In genomic region chr10:6202684-6203330, GRCh38 we compare ENCODE assay signal across 1 cellular context.
TF ChIP-seq lines count a peak whose summit lies in the region.

TSS of gene PFKFB3 (plus strand) at chr10:6202932. CDS start at chr10:6203261, 329 bp downstream.

TF ChIP-seq in HEK293, 187 proteins besides CTCF, POLR2A, EP300 and RAD21 (continued from another document and continues in another):
- TF ChIP-seq INSM2 (tag by site-specific recombination; IDR thresholded peaks at IDR 0.05): peak; percentile 85
- no peak for TF ChIP-seq ZNF114 (tag by site-specific recombination; IDR thresholded peaks at IDR 0.05)
- no peak for TF ChIP-seq ZNF555 (tag by site-specific recombination; conservative IDR thresholded peaks at IDR 0.05)
- TF ChIP-seq ZNF341 (tag by site-specific recombination; IDR thresholded peaks at IDR 0.05; ENCODE audit: low read depth): peak; percentile 58
- TF ChIP-seq ZIC2 (tag by site-specific recombination; IDR thresholded peaks at IDR 0.05): no peak
- TF ChIP-seq ZBTB26 (tag by site-specific recombination; optimal IDR thresholded peaks at IDR 0.05): peak; percentile 97
- TF ChIP-seq ZNF843 (tag by site-specific recombination; IDR thresholded peaks at IDR 0.05): no peak; the same call in 1 of the 2 replicates
- no peak for TF ChIP-seq HOXA7 (CRISPR knock-in tag; IDR thresholded peaks at IDR 0.05; ENCODE audit: borderline replicate concordance)
- TF ChIP-seq KLF8 (tag by site-specific recombination; IDR thresholded peaks at IDR 0.05): peak; percentile 95
- TF ChIP-seq ZNF558 (tag by site-specific recombination; IDR thresholded peaks at IDR 0.05): no peak
- no peak for TF ChIP-seq ZNF280D (tag by site-specific recombination; IDR thresholded peaks at IDR 0.05)
- TF ChIP-seq SCRT1 (tag by site-specific recombination; IDR thresholded peaks at IDR 0.05; ENCODE audit: borderline replicate concordance): no peak
- TF ChIP-seq ZSCAN5A (tag by site-specific recombination; IDR thresholded peaks at IDR 0.05): no peak; the same call in 1 of the 2 replicates
- TF ChIP-seq ZNF549 (tag by site-specific recombination; IDR thresholded peaks at IDR 0.05): peak; percentile 63
- no peak; the same call in 1 of the 2 replicates for TF ChIP-seq ZNF596 (tag by site-specific recombination; IDR thresholded peaks at IDR 0.05)
- TF ChIP-seq ZFP3 (tag by site-specific recombination; IDR thresholded peaks at IDR 0.05; ENCODE audit: low read depth): no peak
- TF ChIP-seq ZNF146 (tag by site-specific recombination; IDR thresholded peaks at IDR 0.05): peak; percentile 3; the same call in 1 of the 2 replicates
- TF ChIP-seq ZNF132 (tag by site-specific recombination; IDR thresholded peaks at IDR 0.05; ENCODE audit: borderline replicate concordance): no peak
- no peak for TF ChIP-seq ZSCAN18 (tag by site-specific recombination; IDR thresholded peaks at IDR 0.05)
- no peak for TF ChIP-seq ZNF791 (tag by site-specific recombination; IDR thresholded peaks at IDR 0.05)
- no peak for TF ChIP-seq ZNF529 (tag by site-specific recombination; IDR thresholded peaks at IDR 0.05; ENCODE audit: insufficient replicate concordance)
- no peak for TF ChIP-seq ZNF18 (tag by site-specific recombination; IDR thresholded peaks at IDR 0.05)
- TF ChIP-seq ATF2 (tag by site-specific recombination; IDR thresholded peaks at IDR 0.05; ENCODE audit: low read depth): no peak
- no peak for TF ChIP-seq TSHZ1 (tag by site-specific recombination; IDR thresholded peaks at IDR 0.05; ENCODE audit: borderline replicate concordance)
- no peak for TF ChIP-seq ZNF362 (tag by site-specific recombination; IDR thresholded peaks at IDR 0.05)
- no peak for TF ChIP-seq ZNF302 (tag by site-specific recombination; IDR thresholded peaks at IDR 0.05; ENCODE audit: low read depth)
- peak; percentile 55 for TF ChIP-seq ZBTB20 (tag by site-specific recombination; IDR thresholded peaks at IDR 0.05)
- no peak for TF ChIP-seq ZNF624 (tag by site-specific recombination; IDR thresholded peaks at IDR 0.05)
- no peak for TF ChIP-seq ZNF10 (tag by site-specific recombination; IDR thresholded peaks at IDR 0.05)
- no peak for TF ChIP-seq ZFP41 (tag by site-specific recombination; IDR thresholded peaks at IDR 0.05; ENCODE audit: borderline replicate concordance)
- no peak for TF ChIP-seq ZNF248 (tag by site-specific recombination; IDR thresholded peaks at IDR 0.05)
- peak; percentile 77; the same call in 1 of the 2 replicates for TF ChIP-seq ZNF785 (tag by site-specific recombination; IDR thresholded peaks at IDR 0.05)
- TF ChIP-seq ZNF664 (tag by site-specific recombination; IDR thresholded peaks at IDR 0.05): no peak
- no peak for TF ChIP-seq ZNF202 (tag by site-specific recombination; IDR thresholded peaks at IDR 0.05; ENCODE audit: borderline replicate concordance)
- peak; percentile 49 for TF ChIP-seq ZNF398 (tag by site-specific recombination; IDR thresholded peaks at IDR 0.05)
- TF ChIP-seq GLI2 (tag by site-specific recombination; IDR thresholded peaks at IDR 0.05; ENCODE audit: borderline replicate concordance, low read depth): no peak
- TF ChIP-seq PRDM4 (tag by site-specific recombination; IDR thresholded peaks at IDR 0.05): peak; percentile 55; the same call in 1 of the 2 replicates
